Comparison of ENCODE assay signal across 1 cellular context in genomic region chr2:17753803-17754663, GRCh38.
TF ChIP-seq lines count a peak whose summit lies in the region.

Gene GEN1 (plus strand): TSS chr2:17754138. CDS start chr2:17759944, 5,806 bp downstream.
Gene SMC6 (minus strand): TSS chr2:17753810. CDS start chr2:17745946, 7,864 bp downstream.

TF ChIP-seq in HEK293, 187 proteins besides CTCF, POLR2A, EP300 and RAD21 (continued from another document and continues in another):
- no peak for TF ChIP-seq ZNF174 (tag by site-specific recombination; IDR thresholded peaks at IDR 0.05)
- TF ChIP-seq ZNF280D (tag by site-specific recombination; IDR thresholded peaks at IDR 0.05), result no peak
- TF ChIP-seq ZBTB26 (tag by site-specific recombination; optimal IDR thresholded peaks at IDR 0.05), result peak; percentile 46
- no peak for TF ChIP-seq ZNF639 (tag by site-specific recombination; IDR thresholded peaks at IDR 0.05)
- TF ChIP-seq HIC1 (tag by site-specific recombination; IDR thresholded peaks at IDR 0.05), result peak; percentile 72; the same call in 1 of the 2 replicates
- TF ChIP-seq ZNF548 (tag by site-specific recombination; IDR thresholded peaks at IDR 0.05), result no peak
- TF ChIP-seq KLF7 (tag by site-specific recombination; IDR thresholded peaks at IDR 0.05; ENCODE audit: borderline replicate concordance), result no peak
- no peak for TF ChIP-seq EGR2 (tag by site-specific recombination; IDR thresholded peaks at IDR 0.05; ENCODE audit: low read depth)
- TF ChIP-seq ZNF366 (tag by site-specific recombination; conservative IDR thresholded peaks at IDR 0.05), result no peak
- no peak for TF ChIP-seq ZNF624 (tag by site-specific recombination; IDR thresholded peaks at IDR 0.05)
- no peak for TF ChIP-seq ZNF558 (tag by site-specific recombination; IDR thresholded peaks at IDR 0.05)
- no peak for TF ChIP-seq ZNF140 (tag by site-specific recombination; IDR thresholded peaks at IDR 0.05)
- no peak for TF ChIP-seq TRIM28 (IDR thresholded peaks at IDR 0.05; ENCODE audit: borderline replicate concordance, low read length)
- TF ChIP-seq ZNF239 (tag by site-specific recombination; IDR thresholded peaks at IDR 0.05), result no peak
- TF ChIP-seq PRDM1 (tag by site-specific recombination; IDR thresholded peaks at IDR 0.05), result peak; percentile 53; the same call in 1 of the 2 replicates
- no peak for TF ChIP-seq ZNF785 (tag by site-specific recombination; IDR thresholded peaks at IDR 0.05)
- TF ChIP-seq OVOL3 (tag by site-specific recombination; IDR thresholded peaks at IDR 0.05), result no peak
- TF ChIP-seq ZNF138 (tag by site-specific recombination; IDR thresholded peaks at IDR 0.05; ENCODE audit: borderline replicate concordance), result no peak
- TF ChIP-seq ZBTB17 (tag by site-specific recombination; IDR thresholded peaks at IDR 0.05), result peak; percentile 70
- no peak for TF ChIP-seq ZNF571 (tag by site-specific recombination; IDR thresholded peaks at IDR 0.05)
- peak; percentile 65; the same call in 1 of the 2 replicates for TF ChIP-seq ZBTB20 (tag by site-specific recombination; IDR thresholded peaks at IDR 0.05)
- TF ChIP-seq ZNF777 (tag by site-specific recombination; IDR thresholded peaks at IDR 0.05; ENCODE audit: borderline replicate concordance), result no peak
- no peak for TF ChIP-seq HOXD13 (CRISPR knock-in tag; IDR thresholded peaks at IDR 0.05; ENCODE audit: borderline replicate concordance)
- TF ChIP-seq ZNF654 (tag by site-specific recombination; IDR thresholded peaks at IDR 0.05; ENCODE audit: low read depth), result no peak
- TF ChIP-seq ZNF292 (tag by site-specific recombination; IDR thresholded peaks at IDR 0.05; ENCODE audit: borderline replicate concordance, low read depth), result no peak
- TF ChIP-seq REST (tag by site-specific recombination; IDR thresholded peaks at IDR 0.05), result 0 out of 2 replicates have a peak, but pooled peaks have one; percentile 17
- TF ChIP-seq ZBTB48 (tag by site-specific recombination; IDR thresholded peaks at IDR 0.05), result peak; percentile 32; the same call in 1 of the 2 replicates
- no peak for TF ChIP-seq ZSCAN16 (tag by site-specific recombination; IDR thresholded peaks at IDR 0.05)
- no peak for TF ChIP-seq ZNF184 (tag by site-specific recombination; IDR thresholded peaks at IDR 0.05)
- TF ChIP-seq ZNF24 (tag by site-specific recombination; IDR thresholded peaks at IDR 0.05), result no peak
- TF ChIP-seq ZSCAN18 (tag by site-specific recombination; IDR thresholded peaks at IDR 0.05), result no peak
- TF ChIP-seq ZSCAN4 (tag by site-specific recombination; IDR thresholded peaks at IDR 0.05), result no peak
- TF ChIP-seq ZNF449 (tag by site-specific recombination; IDR thresholded peaks at IDR 0.05), result no peak
- no peak for TF ChIP-seq GLI2 (tag by site-specific recombination; IDR thresholded peaks at IDR 0.05; ENCODE audit: borderline replicate concordance, low read depth)
- no peak for TF ChIP-seq ZNF148 (tag by site-specific recombination; IDR thresholded peaks at IDR 0.05; ENCODE audit: borderline replicate concordance)
- no peak for TF ChIP-seq ZNF416 (tag by site-specific recombination; IDR thresholded peaks at IDR 0.05)
- TF ChIP-seq ZXDB (tag by site-specific recombination; IDR thresholded peaks at IDR 0.05), result peak; percentile 33; the same call in 1 of the 2 replicates
- no peak for TF ChIP-seq ZFP69B (tag by site-specific recombination; IDR thresholded peaks at IDR 0.05)
- no peak for TF ChIP-seq ZNF580 (tag by site-specific recombination; IDR thresholded peaks at IDR 0.05)
- TF ChIP-seq ZNF248 (tag by site-specific recombination; IDR thresholded peaks at IDR 0.05), result no peak
- peak; percentile 29; the same call in 1 of the 2 replicates for TF ChIP-seq ZIC2 (tag by site-specific recombination; IDR thresholded peaks at IDR 0.05)
- TF ChIP-seq ZNF549 (tag by site-specific recombination; IDR thresholded peaks at IDR 0.05), result no peak
- 0 out of 2 replicates have a peak, but pooled peaks have one; percentile 5 for TF ChIP-seq GLIS2 (tag by site-specific recombination; IDR thresholded peaks at IDR 0.05)
- TF ChIP-seq YY1 (tag by site-specific recombination; IDR thresholded peaks at IDR 0.05), result no peak
- TF ChIP-seq ZNF335 (tag by site-specific recombination; conservative IDR thresholded peaks at IDR 0.05), result peak; percentile 58; the same call in 1 of the 2 replicates
- TF ChIP-seq ZNF341 (tag by site-specific recombination; IDR thresholded peaks at IDR 0.05; ENCODE audit: low read depth), result peak; percentile 65
- no peak for TF ChIP-seq ZNF621 (tag by site-specific recombination; IDR thresholded peaks at IDR 0.05)
